In the genomic region with DNA sequence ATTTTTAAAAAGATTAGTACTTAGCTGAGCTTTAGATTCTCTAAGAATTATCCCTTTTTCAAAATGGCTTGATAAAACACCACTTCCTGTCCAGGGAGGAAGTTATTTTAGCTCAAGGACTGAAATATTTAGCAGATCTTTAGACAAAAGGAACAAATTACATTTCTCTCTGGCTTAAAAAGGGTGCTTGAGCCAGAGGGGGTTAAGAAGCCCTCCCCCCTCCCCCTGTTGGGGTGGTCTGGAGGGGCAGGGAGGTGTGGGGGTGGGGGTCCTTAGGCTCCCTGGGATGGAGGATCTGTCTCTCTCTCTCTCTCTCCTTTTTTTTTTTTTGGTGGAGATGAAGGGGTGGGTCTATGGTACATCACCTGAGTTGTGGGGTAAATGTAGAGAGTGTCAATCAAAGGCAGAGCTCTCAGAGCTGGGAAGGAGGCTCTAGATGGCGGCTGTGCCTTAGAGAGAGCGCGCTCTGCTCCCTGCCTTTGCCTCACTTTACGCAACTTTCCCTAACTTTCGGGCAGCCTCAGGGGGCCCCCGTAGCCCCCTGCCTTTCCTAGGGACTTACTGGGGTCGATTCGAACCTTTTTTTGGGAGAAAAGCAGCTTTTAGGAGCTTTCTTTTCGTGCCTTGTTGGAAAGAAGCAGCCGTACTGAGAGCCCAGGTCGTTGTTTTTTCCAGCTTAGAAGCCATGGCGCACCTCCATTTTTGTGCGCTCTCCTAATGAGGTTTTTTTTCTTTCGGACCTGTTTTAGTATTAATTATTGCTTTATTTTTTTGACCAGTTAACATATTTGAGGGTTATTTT, we compare ENCODE assay signal across 8 cellular contexts. TPM values are rescaled to one million over a fixed set of nuclear protein-coding genes. Genes with fewer than 3 reads are reported as not detected.
A peak's percentile ranks its signal among the peaks of the same experiment; 100 is the strongest.
DNase-seq lines count a peak whose midpoint lies in the region; TF ChIP-seq lines count a peak whose summit lies in the region.

CHD2 (plus strand) TSS at position 415 of the 802 bp plus-strand sequence. CDS start 914 bp downstream, outside the sequence.

- TF ChIP-seq CTCF in tibial nerve (IDR thresholded peaks at IDR 0.05): no peak

- DNase-seq in GM03348 (ENCODE audit: low spot score) (peak; percentile 63), HCEC 1CT (peak; percentile 91), MG63 (peak; percentile 74), SHP77 (lab: John Stamatoyannopoulos, UW) (peak; percentile 82 to 88), foreskin melanocyte (peak; percentile 81), tibial nerve (ENCODE audit: low spot score in 2 of 2) (peak in 1 of 2 donors; percentile 61)
- peak; percentile 88 for DNase-seq in activated effector memory CD4-positive, alpha-beta T cell treated with anti-CD3 and anti-CD28 coated beads, Interleukin-2, amount 50 U/mL, for 16 hours

- H3K4me1 ChIP-seq in neuron (ENCODE audit: insufficient read depth, low read length) (peaks cover 25% of the 10 kb centered on the region), tibial nerve (peaks cover 0 to 71% (median 35%) of the 10 kb centered on the region in 4 donors)

- H3K36me3 ChIP-seq in MG63 (peaks cover 81% of the 10 kb centered on the region), neuron (ENCODE audit: insufficient read depth, low read length) (peaks cover 44% of the 10 kb centered on the region), tibial nerve (peaks cover 0 to 8% (median 0%) of the 10 kb centered on the region in 3 donors)

- H3K27me3 ChIP-seq in MG63: no peaks in the 10 kb centered on the region
- H3K27me3 ChIP-seq in neuron (ENCODE audit: insufficient read depth, low read length): no peaks in the 10 kb centered on the region
- H3K27me3 ChIP-seq in tibial nerve: no peaks in the 10 kb centered on the region

- H3K27ac ChIP-seq in tibial nerve: peak within 1 kb of the TSS; percentile 90 to 99 (median 98)

- no peak within 1 kb of the TSS for H2AFZ ChIP-seq in neuron (ENCODE audit: low read depth, low read length)

- TF ChIP-seq POLR2A in tibial nerve (IDR thresholded peaks at IDR 0.05): peak; percentile 73 to 80

- WGBS in tibial nerve, 2 donors: 0 to 1% methylated on average over 14 of the region's 14 CpGs

- H3K4me3 ChIP-seq in MG63 (peak within 1 kb of the TSS; percentile 68), neuron (ENCODE audit: low read length) (peak within 1 kb of the TSS; percentile 81), tibial nerve (peak within 1 kb of the TSS; percentile 34 to 69 (median 64))

- no peaks in the 10 kb centered on the region for H3K9me3 ChIP-seq in MG63
- no peaks in the 10 kb centered on the region for H3K9me3 ChIP-seq in neuron (ENCODE audit: low read length)
- H3K9me3 ChIP-seq in tibial nerve: no peaks in the 10 kb centered on the region

- TF ChIP-seq EP300 in tibial nerve (IDR thresholded peaks at IDR 0.05): peak in 1 of 2 donors; percentile 94

RNA-seq across cellular contexts. Expression of gene CHD2, which starts in this region (rescaled TPM):
- 18.0 and 23.1 TPM in 2 replicates for total RNA-seq in MG63 (2014; rRNA removed; shearing (Covaris generic); ENCODE audit: low replicate concordance)
- total RNA-seq in tibial nerve: 100 to 1,000 TPM in 2 of 4 donors, 10 to 100 TPM in 2; 96.5 to 133 (median 102) TPM
